ENCODE assay signal across 9 cellular contexts in genomic region chr20:38927902-38928578, GRCh38. TPM values are rescaled to one million over a fixed set of nuclear protein-coding genes. Genes with fewer than 3 reads are reported as not detected.
A peak's percentile ranks its signal among the peaks of the same experiment; 100 is the strongest.
DNase-seq lines count a peak whose midpoint lies in the region; ATAC-seq and TF ChIP-seq lines count a peak whose summit lies in the region.
"Had no signal": no experiment of that assay in that cellular context is flagged by ENCODE, and none has a peak within 500 bp of the region (broad histone marks: within the 10 kb centered on the region; RNA-seq: fewer than 3 reads in every experiment).

No MANE protein-coding gene starts in this region.

- WGBS in thymus: 84% methylated on average over 5 of the region's 5 CpGs

- TF ChIP-seq POLR2A in breast epithelium (IDR thresholded peaks at IDR 0.05): no peak

- H3K4me1 ChIP-seq in breast epithelium: no peaks in the 10 kb centered on the region
- peaks cover 31% of the 10 kb centered on the region for H3K4me1 ChIP-seq in RWPE2 (ENCODE audit: insufficient read depth, poor library complexity, severe bottlenecking)
- H3K4me1 ChIP-seq in thymus (ENCODE audit: control insufficient read depth, insufficient read depth, low read length): peaks cover 17% of the 10 kb centered on the region

- H3K27ac ChIP-seq in breast epithelium (no peak overlapping the region), RWPE2 (ENCODE audit: poor library complexity, severe bottlenecking) (peak overlapping the region; percentile 44), thymus (ENCODE audit: low read depth) (no peak overlapping the region)

- peaks cover 27% of the 10 kb centered on the region for H3K4me1 Mint-ChIP-seq in MCF 10A (ENCODE audit: insufficient read depth, unreplicated experiment)

- ATAC-seq in RWPE2 (ENCODE audit: low read depth) (peak; percentile 6), HG02763 (IDR thresholded peaks at IDR 0.05; ENCODE audit: unreplicated experiment) (no peak)

- H3K9me3 Mint-ChIP-seq in MCF 10A (ENCODE audit: unreplicated experiment): no peaks in the 10 kb centered on the region

- H3K27me3 ChIP-seq in breast epithelium (no peaks in the 10 kb centered on the region), RWPE2 (ENCODE audit: insufficient read depth, poor library complexity, severe bottlenecking) (no peaks in the 10 kb centered on the region), thymus (ENCODE audit: control insufficient read depth, insufficient read depth) (no peaks in the 10 kb centered on the region)

- DNase-seq in MCF 10A (ENCODE audit: unreplicated experiment) (peak; percentile 68), breast epithelium (ENCODE audit: low spot score in 2 of 2) (no peak), RWPE2 (ENCODE audit: low spot score) (no peak), fibroblast of pulmonary artery (ENCODE audit: low read depth) (no peak), SK-N-DZ (ENCODE audit: low spot score) (no peak), GM19240 (ENCODE audit: insufficient read length, low spot score) (no peak)
- DNase-seq: NCI-H345 had no signal

- POLR2A ChIA-PET in MCF 10A (lab: Yijun Ruan, JAX): interaction anchor here (0.6 to 6.9 kb wide), 10 partner anchors 8 to 179 kb away, joined by 3 to 88 read pairs (median 4); partner anchors contain the start of genes ACTR5 and DHX35

- intact Hi-C loops in MCF 10A (cut with micrococcal nuclease): loop anchor here (2.0 kb wide), 1 partner anchor 35 kb away; the partner anchor contains the start of gene DHX35
- intact Hi-C loops in breast epithelium (cut with DNase I; ENCODE audit: low total_unique reads): no loop called here

- TF ChIP-seq CTCF in MCF 10A (IDR thresholded peaks at IDR 0.05; ENCODE audit: unreplicated experiment): no peak
- TF ChIP-seq CTCF in breast epithelium (IDR thresholded peaks at IDR 0.05): no peak
- TF ChIP-seq CTCF in RWPE2 (IDR thresholded peaks at IDR 0.05; ENCODE audit: poor library complexity, severe bottlenecking): no peak
- no peak for TF ChIP-seq CTCF in fibroblast of pulmonary artery (IDR thresholded peaks at IDR 0.05; ENCODE audit: low read length, missing control alignments)

- no peaks in the 10 kb centered on the region for H3K36me3 Mint-ChIP-seq in MCF 10A (ENCODE audit: insufficient read depth, unreplicated experiment)

- BruUV-seq in MCF 10A (replicated peaks; lab: Mats Ljungman, UMichigan): no TSS peak

- CTCF ChIA-PET in MCF 10A (lab: Yijun Ruan, JAX): interaction anchor here (0.6 to 15.2 kb wide), 14 partner anchors 10 to 1731 kb away, joined by 3 to 132 read pairs (median 4); partner anchors contain the start of genes DHX35 and RALGAPB

- H3K36me3 ChIP-seq in breast epithelium (no peaks in the 10 kb centered on the region), RWPE2 (ENCODE audit: low read depth) (peaks cover 19% of the 10 kb centered on the region), thymus (ENCODE audit: control insufficient read depth, insufficient read depth) (peaks cover 3% of the 10 kb centered on the region)

- H3K9me3 ChIP-seq in breast epithelium (no peaks in the 10 kb centered on the region), RWPE2 (ENCODE audit: severe bottlenecking) (no peaks in the 10 kb centered on the region), thymus (ENCODE audit: control insufficient read depth) (no peaks in the 10 kb centered on the region)

- peak overlapping the region; percentile 4 for H3K27ac Mint-ChIP-seq in MCF 10A (ENCODE audit: low read depth, unreplicated experiment)

- H3K4me3 ChIP-seq in breast epithelium (no peak overlapping the region), RWPE2 (ENCODE audit: severe bottlenecking) (peak overlapping the region; percentile 79), fibroblast of pulmonary artery (replicated peaks; ENCODE audit: low read depth, low read length) (peak overlapping the region; percentile 77), thymus (ENCODE audit: low read length) (peak overlapping the region; percentile 91)

- H3K27me3 Mint-ChIP-seq in MCF 10A (ENCODE audit: insufficient read depth, unreplicated experiment): no peaks in the 10 kb centered on the region

- peak overlapping the region; percentile 77 for H3K4me3 Mint-ChIP-seq in MCF 10A (ENCODE audit: unreplicated experiment)

RNA-seq across cellular contexts. Expression of gene FAM83D, which starts 1.8 kb away (rescaled TPM):
- total RNA-seq in MCF 10A (2022): 10.7 and 18.4 TPM in 2 replicates
- total RNA-seq in breast epithelium: under 1 TPM; 0.33 to 0.64 (median 0.59) TPM
- polyA plus RNA-seq in thymus: 2.5 TPM
- 99.3 and 104 TPM in 2 replicates for polyA plus RNA-seq in SK-N-DZ (2014; cell fraction: cytosol; rRNA removed)
- 58.0 and 67.2 TPM in 2 replicates for polyA plus RNA-seq in SK-N-DZ (2014; cell fraction: nucleus; rRNA removed)

RNA-seq across cellular contexts. Expression of gene DHX35, which starts 34.1 kb away (rescaled TPM):
- total RNA-seq in MCF 10A (2022) (7.8 and 8.3 TPM in 2 replicates), breast epithelium (10 to 100 TPM; 11.0 to 20.3 (median 20.1) TPM)
- 7.1 TPM for polyA plus RNA-seq in thymus
- 36.2 and 40.9 TPM in 2 replicates for polyA plus RNA-seq in SK-N-DZ (2014; cell fraction: cytosol; rRNA removed)
- 48.7 and 57.3 TPM in 2 replicates for polyA plus RNA-seq in SK-N-DZ (2014; cell fraction: nucleus; rRNA removed)

Comparison
In these comparisons a context has a peak if more than half of its experiments do, and no peak if none do; other contexts are left out.
1. H3K4me3 ChIP-seq: peak in RWPE2 (single experiment), fibroblast of pulmonary artery (single experiment) and thymus (single experiment); none in breast epithelium (0 of 3).